ENCODE assay signal across 8 cellular contexts in genomic region chr13:91348906-91349435, GRCh38. TPM values are rescaled to one million over a fixed set of nuclear protein-coding genes. Genes with fewer than 3 reads are reported as not detected.
A peak's percentile ranks its signal among the peaks of the same experiment; 100 is the strongest.
DNase-seq lines count a peak whose midpoint lies in the region; ATAC-seq and TF ChIP-seq lines count a peak whose summit lies in the region.

No MANE protein-coding gene starts in this region.

- peaks cover 51% of the 10 kb centered on the region for H3K36me3 Mint-ChIP-seq in GM23338 (ENCODE audit: low read depth)
- H3K36me3 Mint-ChIP-seq in stimulated activated naive CD8-positive, alpha-beta T cell treated with anti-CD3 and anti-CD28 coated beads, Interleukin-15, Interleukin-2, amounts not matched to agents 100 ng/mL and 50 ng/mL, for 24 hours (ENCODE audit: low read depth), result peaks cover 51% of the 10 kb centered on the region

- H3F3A ChIP-seq in DOHH2 (ENCODE audit: control insufficient read depth, insufficient read depth) (peaks cover 60% of the 10 kb centered on the region), GM23338 (replicated peaks; ENCODE audit: low read depth) (peaks cover 19% of the 10 kb centered on the region), neural cell (ENCODE audit: insufficient read depth, low read length, poor library complexity, severe bottlenecking) (no peaks in the 10 kb centered on the region)

- peak; percentile 66 for TF ChIP-seq RAD21 in neural cell (conservative IDR thresholded peaks at IDR 0.05)

- no peak for TF ChIP-seq EP300 in neural cell (conservative IDR thresholded peaks at IDR 0.05; ENCODE audit: poor library complexity, severe bottlenecking)

- H3K9me2 ChIP-seq in DOHH2 (replicated peaks; ENCODE audit: control insufficient read depth, low read length) (no peaks in the 10 kb centered on the region), GM23338 (ENCODE audit: insufficient read depth) (no peaks in the 10 kb centered on the region), neural cell (ENCODE audit: insufficient read depth, low read length) (no peaks in the 10 kb centered on the region)

- H3K9me3 Mint-ChIP-seq in GM23338, result peaks cover 4% of the 10 kb centered on the region; the same call in 2 of the 3 replicates
- no peaks in the 10 kb centered on the region for H3K9me3 Mint-ChIP-seq in stimulated activated naive CD8-positive, alpha-beta T cell treated with anti-CD3 and anti-CD28 coated beads, Interleukin-15, Interleukin-2, amounts not matched to agents 100 ng/mL and 50 ng/mL, for 24 hours

- peaks cover 49% of the 10 kb centered on the region for H3K79me2 ChIP-seq in DOHH2 (ENCODE audit: control insufficient read depth, low read length)
- H3K79me2 ChIP-seq in GM23338 (replicated peaks; ENCODE audit: insufficient read depth), result peaks cover 58% of the 10 kb centered on the region
- peaks cover 45% of the 10 kb centered on the region for H3K79me2 ChIP-seq in neural cell (replicated peaks; ENCODE audit: insufficient read depth, low read length)

- peak; percentile 40 for ATAC-seq in GM23338

- H3K4me1 Mint-ChIP-seq in GM23338, result peaks cover 23% of the 10 kb centered on the region
- H3K4me1 Mint-ChIP-seq in stimulated activated naive CD8-positive, alpha-beta T cell treated with anti-CD3 and anti-CD28 coated beads, Interleukin-15, Interleukin-2, amounts not matched to agents 100 ng/mL and 50 ng/mL, for 24 hours (ENCODE audit: low read depth), result peaks cover 70% of the 10 kb centered on the region

- peak overlapping the region; percentile 71 for H3K27ac ChIP-seq in DOHH2 (ENCODE audit: low read depth, low read length)
- peak overlapping the region; percentile 89 for H3K27ac ChIP-seq in GM23338 (ENCODE audit: low read depth)
- H3K27ac ChIP-seq in RWPE1, result peak overlapping the region; percentile 91
- H3K27ac ChIP-seq in neural cell (ENCODE audit: low read length), result peak overlapping the region; percentile 55

- peak overlapping the region; percentile 99 for H3K4me3 Mint-ChIP-seq in GM23338
- H3K4me3 Mint-ChIP-seq in stimulated activated naive CD8-positive, alpha-beta T cell treated with anti-CD3 and anti-CD28 coated beads, Interleukin-15, Interleukin-2, amounts not matched to agents 100 ng/mL and 50 ng/mL, for 24 hours, result peak overlapping the region; percentile 99

- H3K27me3 Mint-ChIP-seq in GM23338 (ENCODE audit: insufficient read depth, low read depth, poor library complexity), result peaks cover 14% of the 10 kb centered on the region
- no peaks in the 10 kb centered on the region for H3K27me3 Mint-ChIP-seq in stimulated activated naive CD8-positive, alpha-beta T cell treated with anti-CD3 and anti-CD28 coated beads, Interleukin-15, Interleukin-2, amounts not matched to agents 100 ng/mL and 50 ng/mL, for 24 hours

- H3K9ac ChIP-seq in neural cell (ENCODE audit: low read length), result peak overlapping the region; percentile 77

- peak overlapping the region; percentile 96 for H3K4me3 ChIP-seq in DOHH2 (ENCODE audit: low read length)
- peak overlapping the region; percentile 82 for H3K4me3 ChIP-seq in GM23338
- peak overlapping the region; percentile 75 for H3K4me3 ChIP-seq in fibroblast of the aortic adventitia (ENCODE audit: low read depth, low read length)
- H3K4me3 ChIP-seq in neural cell (ENCODE audit: low read length), result peak overlapping the region; percentile 75

- H2AFZ ChIP-seq in GM23338 (no peak overlapping the region), neural cell (ENCODE audit: low read depth, low read length) (no peak overlapping the region)

- H3K9me3 ChIP-seq in DOHH2 (ENCODE audit: control insufficient read depth, insufficient read depth, low read length) (no peaks in the 10 kb centered on the region), neural cell (ENCODE audit: low read length) (no peaks in the 10 kb centered on the region)

- CTCF ChIA-PET in RWPE1 (lab: Yijun Ruan, JAX), result interaction anchor here (1.0 kb wide), 1 partner anchor 11 kb away, joined by 4 read pairs; no protein-coding TSS in a partner anchor

- H4K20me1 ChIP-seq in DOHH2 (ENCODE audit: control insufficient read depth, insufficient read depth, low read depth, low read length), result peaks cover 48% of the 10 kb centered on the region
- H4K20me1 ChIP-seq in GM23338 (replicated peaks; ENCODE audit: insufficient read depth), result peaks cover 46% of the 10 kb centered on the region
- H4K20me1 ChIP-seq in neural cell (ENCODE audit: insufficient read depth), result peaks cover 12% of the 10 kb centered on the region

- TF ChIP-seq CTCF in DOHH2 (IDR thresholded peaks at IDR 0.05; ENCODE audit: low read depth, low read length, poor library complexity, severe bottlenecking) (peak; percentile 75), GM23338 (conservative IDR thresholded peaks at IDR 0.05; ENCODE audit: low read depth in 2 of 2) (peak; percentile 58 to 73), RWPE1 (conservative IDR thresholded peaks at IDR 0.05; ENCODE audit: low read depth) (peak; percentile 91), fibroblast of the aortic adventitia (IDR thresholded peaks at IDR 0.05; ENCODE audit: insufficient read depth, low read length) (peak; percentile 92), neural cell (IDR thresholded peaks at IDR 0.05; ENCODE audit: poor library complexity, severe bottlenecking) (peak; percentile 95)

- POLR2A ChIA-PET in RWPE1 (lab: Yijun Ruan, JAX; ENCODE audit: low non-redundant PET), result no interaction called here

- H3K4me1 ChIP-seq in DOHH2 (ENCODE audit: control insufficient read depth, low read length) (peaks cover 41% of the 10 kb centered on the region), GM23338 (ENCODE audit: insufficient read depth) (peaks cover 28% of the 10 kb centered on the region)

- peak; percentile 84 for DNase-seq in GM23338 (ENCODE audit: low spot score)
- peak; percentile 59 to 80 for DNase-seq in Kasumi-1 (lab: John Stamatoyannopoulos, UW)
- DNase-seq in RWPE1 (ENCODE audit: low spot score), result peak; percentile 73
- peak; percentile 87 for DNase-seq in activated effector memory CD4-positive, alpha-beta T cell treated with Interleukin-2 at 50 U/mL for 16 hours
- DNase-seq in fibroblast of the aortic adventitia (ENCODE audit: low read depth), result peak; percentile 82

- H3K27me3 ChIP-seq in DOHH2 (ENCODE audit: control insufficient read depth, low read length), result peaks cover 24% of the 10 kb centered on the region
- H3K27me3 ChIP-seq in GM23338 (ENCODE audit: insufficient read depth), result no peaks in the 10 kb centered on the region
- H3K27me3 ChIP-seq in neural cell (ENCODE audit: insufficient read depth, low read depth, low read length), result peaks cover 7% of the 10 kb centered on the region

- H3K36me3 ChIP-seq in DOHH2 (ENCODE audit: control insufficient read depth, low read length) (peaks cover 59% of the 10 kb centered on the region), GM23338 (ENCODE audit: insufficient read depth) (peaks cover 47% of the 10 kb centered on the region), neural cell (ENCODE audit: insufficient read depth, low read length) (peaks cover 7% of the 10 kb centered on the region)

- peak overlapping the region; percentile 100 for H3K27ac Mint-ChIP-seq in GM23338
- H3K27ac Mint-ChIP-seq in stimulated activated naive CD8-positive, alpha-beta T cell treated with anti-CD3 and anti-CD28 coated beads, Interleukin-15, Interleukin-2, amounts not matched to agents 100 ng/mL and 50 ng/mL, for 24 hours, result peak overlapping the region; percentile 99

- H3K4me2 ChIP-seq in DOHH2 (ENCODE audit: low read length) (peak overlapping the region; percentile 68), GM23338 (peak overlapping the region; percentile 91), neural cell (ENCODE audit: low read length) (peak overlapping the region; percentile 50)

TF ChIP-seq in GM23338, 12 proteins besides CTCF, POLR2A, EP300 and RAD21 (continues in another document):
- TF ChIP-seq ZNF114 (CRISPR knock-in tag; IDR thresholded peaks at IDR 0.05) (no peak), ZNF331 (CRISPR knock-in tag; IDR thresholded peaks at IDR 0.05; ENCODE audit: low read depth) (no peak), EZH2phosphoT487 (IDR thresholded peaks at IDR 0.05; ENCODE audit: unreplicated experiment) (no peak)

TF ChIP-seq in neural cell, 6 proteins besides CTCF, POLR2A, EP300 and RAD21 (continues in another document):
- TF ChIP-seq POLR2AphosphoS5 (IDR thresholded peaks at IDR 0.05), result peak; percentile 29
- TF ChIP-seq REST (IDR thresholded peaks at IDR 0.05; ENCODE audit: borderline replicate concordance), result peak; percentile 36
- TF ChIP-seq MXI1 (conservative IDR thresholded peaks at IDR 0.05; ENCODE audit: poor library complexity, severe bottlenecking), result peak; percentile 100
- peak; percentile 80 for TF ChIP-seq SMC3 (conservative IDR thresholded peaks at IDR 0.05; ENCODE audit: poor library complexity)

RNA-seq across cellular contexts. Expression of gene MIR17HG, which starts 1.5 kb away (rescaled TPM):
- total RNA-seq in GM23338 (2014; rRNA removed; shearing (Covaris generic)), result 44.8 and 46.0 TPM in 2 replicates
- polyA plus RNA-seq in GM23338 (2016; fragmentation: Nextera tagmentation; extraction: Ambion mirVana) (9.1 and 14.8 TPM in 2 replicates), neural cell (0.79 and 1.3 TPM in 2 replicates)
- 4.7 and 8.8 TPM in 2 replicates for total RNA-seq in fibroblast of the aortic adventitia (ENCODE audit: low replicate concordance)
- 10.2 and 11.1 TPM in 2 replicates for polyA minus RNA-seq in neural cell

RNA-seq across cellular contexts. Expression of gene GPC5, which starts 49.5 kb away (rescaled TPM):
- 1.1 and 1.2 TPM in 2 replicates for total RNA-seq in GM23338 (2014; rRNA removed; shearing (Covaris generic))
- 0.78 and 0.95 TPM in 2 replicates for polyA plus RNA-seq in GM23338 (2016; fragmentation: Nextera tagmentation; extraction: Ambion mirVana)
- 0.18 TPM in 1 of 2 replicates, not detected in the other for total RNA-seq in fibroblast of the aortic adventitia (ENCODE audit: low replicate concordance)
- polyA plus RNA-seq in neural cell, result 4.6 and 5.0 TPM in 2 replicates
- 42.0 and 42.6 TPM in 2 replicates for polyA minus RNA-seq in neural cell

Comparison
In these comparisons a context has a peak if more than half of its experiments do, and no peak if none do; other contexts are left out.
1. Peak in every context shown above with its lines: DNase-seq, ATAC-seq, H3K4me3 ChIP-seq and H3K27ac ChIP-seq.